14 cellular contexts compared by ENCODE assay signal in the genomic region with DNA sequence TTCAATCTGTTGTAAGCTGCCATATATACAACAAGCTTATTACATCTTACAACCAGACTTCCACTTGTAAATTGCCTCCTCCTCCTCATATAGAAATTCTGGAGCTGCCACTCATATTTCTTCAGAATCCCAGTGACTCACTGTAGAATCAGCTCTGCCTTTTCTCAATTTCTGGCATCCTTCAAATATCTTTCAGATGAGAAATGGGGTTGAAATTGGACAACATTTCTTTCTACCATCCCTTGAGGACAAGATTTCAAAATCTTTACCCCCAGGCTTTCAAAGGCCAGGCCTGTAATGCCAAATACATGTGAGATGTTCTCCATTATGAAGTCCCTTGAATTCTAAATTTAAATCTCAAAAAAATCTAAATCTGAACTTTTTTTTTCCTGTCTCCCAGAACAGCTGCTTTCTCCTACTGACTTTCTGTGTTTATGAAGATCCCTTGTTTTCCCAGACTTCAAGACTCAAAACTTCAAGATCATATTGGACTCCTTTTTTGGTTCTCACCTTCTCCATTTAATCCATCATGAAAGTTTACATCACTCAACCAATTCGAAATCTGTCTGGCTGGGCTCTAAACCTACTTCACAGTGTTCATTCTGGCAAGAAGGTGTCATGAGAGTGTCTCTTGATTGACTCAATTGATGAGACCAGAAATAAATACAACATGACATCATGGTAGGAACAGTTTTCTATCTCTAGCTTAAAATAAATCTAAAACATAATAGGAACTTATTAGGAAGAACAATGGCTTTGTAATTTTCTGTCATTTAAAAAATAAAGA.
DNase-seq lines count a peak whose midpoint lies in the region; TF ChIP-seq lines count a peak whose summit lies in the region.
"Had no signal": no experiment of that assay in that cellular context is flagged by ENCODE, and none has a peak within 500 bp of the region (broad histone marks: within the 10 kb centered on the region; RNA-seq: fewer than 3 reads in every experiment).

No MANE protein-coding gene starts in this region.

- 36% methylated on average over 1 of the region's 1 CpG for WGBS in mammary epithelial cell (ENCODE audit: low coverage, missing lambda C conversion rate)

- peaks cover 36% of the 10 kb centered on the region for H3K4me1 ChIP-seq in mammary epithelial cell (ENCODE audit: insufficient read depth, low read length)
- no peaks in the 10 kb centered on the region for H3K4me1 ChIP-seq in uterus
- H3K4me1 ChIP-seq: BE2C had no signal

- in situ Hi-C loops in mammary epithelial cell (cut with MboI; ENCODE audit: low sequenced_read_pairs in 2 of 2) = no loop called here

- CTCF ChIA-PET in mammary epithelial cell (lab: Charles Lee; ENCODE audit: low non-redundant PET) = interaction anchor here (0.5 kb wide), 1 partner anchor 1277 kb away, joined by 7 read pairs; no protein-coding TSS in a partner anchor

- H2AFZ ChIP-seq in mammary epithelial cell (ENCODE audit: low read depth, low read length) = peak overlapping the region; percentile 38

- H3K9me3 ChIP-seq in mammary epithelial cell (replicated peaks; ENCODE audit: insufficient read depth, low read length) (no peaks in the 10 kb centered on the region), uterus (no peaks in the 10 kb centered on the region)
- H3K9me3 ChIP-seq: BE2C had no signal

- no peaks in the 10 kb centered on the region for H4K20me1 ChIP-seq in mammary epithelial cell (ENCODE audit: insufficient read depth, low read length)

- no peak for TF ChIP-seq POLR2A in uterus (IDR thresholded peaks at IDR 0.05)

- H3K36me3 ChIP-seq in mammary epithelial cell (ENCODE audit: insufficient read depth, low read length) (no peaks in the 10 kb centered on the region), uterus (no peaks in the 10 kb centered on the region)
- H3K36me3 ChIP-seq: BE2C had no signal

- H3K4me2 ChIP-seq in mammary epithelial cell (ENCODE audit: insufficient read depth, low read depth, low read length) = peak overlapping the region; percentile 66

- no TSS peak for BruUV-seq in mammary epithelial cell (replicated peaks; lab: Mats Ljungman, UMichigan)

- peak; percentile 67 for DNase-seq in A172 (ENCODE audit: low spot score)
- DNase-seq in HS-5 (ENCODE audit: low read depth) = peak; percentile 97
- DNase-seq in mammary epithelial cell = peak; percentile 83
- DNase-seq in iris pigment epithelial cell (ENCODE audit: low read depth) = peak; percentile 95
- DNase-seq in Ammon's horn (ENCODE audit: low spot score) = no peak
- DNase-seq in HuH-7 (ENCODE audit: low spot score) = no peak
- DNase-seq in DMS153 (lab: John Stamatoyannopoulos, UW) = no peak
- no peak for DNase-seq in uterus
- DNase-seq: BE2C, H9, left colon, MM.1S, NCI-H526, T-cell had no signal

- peak overlapping the region; percentile 87 for H3K27ac ChIP-seq in mammary epithelial cell (ENCODE audit: insufficient read depth, low read depth, low read length)
- no peak overlapping the region for H3K27ac ChIP-seq in uterus

- H3K4me3 ChIP-seq in mammary epithelial cell (replicated peaks in 1 of 3; ENCODE audit: insufficient read depth in 1 of 3, low read depth in 2 of 3, low read length in 3 of 3) (no peak overlapping the region), uterus (no peak overlapping the region)

- H3K27me3 ChIP-seq in mammary epithelial cell (ENCODE audit: insufficient read depth, low read length) = no peaks in the 10 kb centered on the region
- H3K27me3 ChIP-seq in uterus = no peaks in the 10 kb centered on the region
- H3K27me3 ChIP-seq: BE2C had no signal

- dilution Hi-C loops in mammary epithelial cell (cut with HindIII; ENCODE audit: low sequenced_read_pairs) = no loop called here

- intact Hi-C loops in mammary epithelial cell (cut with micrococcal nuclease) (loop anchor here (2.0 kb wide), 1 partner anchor 59 kb away; no protein-coding TSS in a partner anchor), uterus (cut with DNase I; ENCODE audit: low total_unique reads) (no loop called here)

- H3K79me2 ChIP-seq in mammary epithelial cell (ENCODE audit: insufficient read depth, low read length) = no peaks in the 10 kb centered on the region

- H3K9ac ChIP-seq in mammary epithelial cell (ENCODE audit: insufficient read depth, low read length) = no peak overlapping the region

- no peak for TF ChIP-seq CTCF in mammary epithelial cell (conservative IDR thresholded peaks at IDR 0.05 in 1 of 2, IDR thresholded peaks at IDR 0.05 in 1 of 2; ENCODE audit: extremely low read depth in 1 of 2, insufficient read depth in 1 of 2, low read depth in 1 of 2, low read length in 2 of 2)
- no peak for TF ChIP-seq CTCF in uterus (IDR thresholded peaks at IDR 0.05)

Comparison
In these comparisons a context has a peak if more than half of its experiments do, and no peak if none do; other contexts are left out.
1. DNase-seq: peak in A172 (single experiment), HS-5 (single experiment), mammary epithelial cell (single experiment) and iris pigment epithelial cell (single experiment); none in Ammon's horn (single experiment), HuH-7 (single experiment), DMS153 (single experiment) and uterus (0 of 2).